1 cellular context compared by ENCODE assay signal in genomic region chr7:24751484-24751883, GRCh38.
TF ChIP-seq lines count a peak whose summit lies in the region.

No MANE protein-coding gene starts in this region.

TF ChIP-seq in SK-N-SH treated with all-trans-retinoic acid at 6 μM for 48 hours, 23 proteins besides CTCF, POLR2A, EP300 and RAD21 (continued from another document):
- no peak for TF ChIP-seq ZNF8 (CRISPR knock-in tag; IDR thresholded peaks at IDR 0.05)
- peak; percentile 29; the same call in 1 of the 2 replicates for TF ChIP-seq ISL1 (CRISPR knock-in tag; IDR thresholded peaks at IDR 0.05)
- no peak for TF ChIP-seq CSDC2 (CRISPR knock-in tag; IDR thresholded peaks at IDR 0.05)
